19 cellular contexts compared by ENCODE assay signal in the genomic region with DNA sequence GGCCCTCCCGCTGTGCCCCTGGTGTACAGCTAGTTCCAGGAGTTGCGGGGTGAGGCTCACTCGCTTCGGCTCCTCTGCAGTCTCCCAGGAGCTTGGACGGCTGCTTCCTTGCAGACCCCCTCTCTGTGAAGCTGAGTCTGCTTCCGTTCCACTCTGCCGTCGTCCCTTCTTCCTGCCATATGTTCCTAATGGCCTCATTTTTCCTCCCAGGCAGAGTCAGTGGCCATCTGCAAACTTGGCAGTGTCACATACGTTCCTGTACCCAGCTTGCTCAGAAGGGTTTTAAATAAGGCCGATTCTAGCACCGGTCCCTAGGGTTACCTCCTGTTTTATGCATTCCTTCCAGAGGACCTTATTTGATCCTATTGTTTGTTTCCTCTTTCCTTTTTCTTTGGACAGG. TPM values are rescaled to one million over a fixed set of nuclear protein-coding genes. Genes with fewer than 3 reads are reported as not detected.
A peak's percentile ranks its signal among the peaks of the same experiment; 100 is the strongest.
DNase-seq lines count a peak whose midpoint lies in the region; ATAC-seq, FAIRE-seq and TF ChIP-seq lines count a peak whose summit lies in the region.
"Had no signal": no experiment of that assay in that cellular context is flagged by ENCODE, and none has a peak within 500 bp of the region (broad histone marks: within the 10 kb centered on the region; RNA-seq: fewer than 3 reads in every experiment).

No MANE protein-coding gene starts in this region.

- H3K9ac ChIP-seq in kidney (ENCODE audit: low read length in 2 of 2), result no peak overlapping the region

- no peaks in the 10 kb centered on the region for H3K27me3 ChIP-seq in vagina
- H3K27me3 ChIP-seq in PC-9 (ENCODE audit: insufficient read depth, low read depth), result no peaks in the 10 kb centered on the region

- H3K9me3 ChIP-seq in kidney (ENCODE audit: control insufficient read depth in 1 of 2, low read length in 2 of 2) (no peaks in the 10 kb centered on the region), vagina (no peaks in the 10 kb centered on the region), PC-9 (ENCODE audit: insufficient read depth, low read depth) (no peaks in the 10 kb centered on the region)
- H3K9me3 ChIP-seq: SJSA1 had no signal

- H2AFZ ChIP-seq in PC-9, result no peak overlapping the region

- no peaks in the 10 kb centered on the region for H3F3A ChIP-seq in PC-9 (ENCODE audit: insufficient read depth, low read depth)

- DNase-seq in NCI-H82 (lab: John Stamatoyannopoulos, UW), result peak; percentile 50
- no peak for DNase-seq in NCI-H82 treated with DMSO at 0.1 percent for 48 hours (lab: John Stamatoyannopoulos, UW; ENCODE audit: unreplicated experiment)
- DNase-seq in kidney, result peak; percentile 35
- no peak for DNase-seq in vagina (ENCODE audit: extremely low spot score in 2 of 2)
- DNase-seq in HTR-8/SVneo (ENCODE audit: insufficient read length, low spot score), result no peak
- DNase-seq in PC-9, result no peak
- no peak for DNase-seq in DMS53 treated with DMSO at 0.1 percent for 48 hours (lab: John Stamatoyannopoulos, UW; ENCODE audit: unreplicated experiment)
- DNase-seq: HCEC 1CT, Karpas-422, NCI-H1417 treated with DMSO at 0.1 percent for 48 hours, NCI-H2029, NCI-H510A had no signal

- H3K4me2 ChIP-seq in PC-9, result no peak overlapping the region
- H3K4me2 ChIP-seq: GM23338 had no signal

- H3K9me2 ChIP-seq in PC-9 (ENCODE audit: insufficient read depth), result no peaks in the 10 kb centered on the region

- ATAC-seq in SK-N-SH treated with all-trans-retinoic acid at 6 μM for 48 hours, result peak; percentile 25; the same call in 1 of the 3 replicates
- ATAC-seq: GM12878, GM23338 had no signal

- H3K4me1 ChIP-seq in kidney (ENCODE audit: control insufficient read depth in 1 of 2, insufficient read depth in 1 of 2, low read depth in 1 of 2, low read length in 2 of 2) (no peaks in the 10 kb centered on the region), vagina (no peaks in the 10 kb centered on the region), PC-9 (replicated peaks; ENCODE audit: insufficient read depth) (no peaks in the 10 kb centered on the region)
- H3K4me1 ChIP-seq: SJSA1 had no signal

- H3K4me3 ChIP-seq in kidney (ENCODE audit: low read length in 2 of 2) (no peak overlapping the region), vagina (no peak overlapping the region), PC-9 (no peak overlapping the region)
- H3K4me3 ChIP-seq: GM12878, GM23338, SJSA1 had no signal

- POLR2A ChIA-PET in PC-9 (lab: Charles Lee; ENCODE audit: unreplicated experiment), result no interaction called here

- no peaks in the 10 kb centered on the region for H4K20me1 ChIP-seq in PC-9 (ENCODE audit: insufficient read depth)

- CTCF ChIA-PET in PC-9 (lab: Charles Lee), result no interaction called here

- intact Hi-C loops in kidney (cut with DNase I) (no loop called here), vagina (cut with DNase I) (no loop called here), PC-9 (cut with micrococcal nuclease; ENCODE audit: unreplicated experiment) (no loop called here)

- H3K27ac ChIP-seq in kidney (ENCODE audit: low read depth in 2 of 2, low read length in 2 of 2) (no peak overlapping the region), vagina (no peak overlapping the region), PC-9 (no peak overlapping the region)
- H3K27ac ChIP-seq: 22Rv1, SJSA1 had no signal

- no peaks in the 10 kb centered on the region for H3K79me2 ChIP-seq in PC-9 (ENCODE audit: low read depth)

- no peak for TF ChIP-seq CTCF in kidney (IDR thresholded peaks at IDR 0.05; ENCODE audit: borderline replicate concordance, extremely low read depth, insufficient read depth)
- TF ChIP-seq CTCF in vagina (IDR thresholded peaks at IDR 0.05), result no peak
- no peak for TF ChIP-seq CTCF in PC-9 (conservative IDR thresholded peaks at IDR 0.05)

- H3K36me3 ChIP-seq in kidney (ENCODE audit: control insufficient read depth in 1 of 2, insufficient read depth in 2 of 2, low read length in 2 of 2) (no peaks in the 10 kb centered on the region), vagina (no peaks in the 10 kb centered on the region), PC-9 (ENCODE audit: low read depth) (no peaks in the 10 kb centered on the region)
- H3K36me3 ChIP-seq: SJSA1 had no signal

- no TSS peak for BruUV-seq in PC-9 (replicated peaks; lab: Mats Ljungman, UMichigan)

- no peak for FAIRE-seq in kidney (lab: Jason Lieb, UNC)
- no peak for FAIRE-seq in HTR-8/SVneo (lab: Jason Lieb, UNC)
- FAIRE-seq: GM12878, GM19239 had no signal

- no peak for TF ChIP-seq POLR2A in vagina (IDR thresholded peaks at IDR 0.05)

TF ChIP-seq in SK-N-SH treated with all-trans-retinoic acid at 6 μM for 48 hours, 23 proteins besides CTCF, POLR2A, EP300 and RAD21:
- TF ChIP-seq ZFP3 (CRISPR knock-in tag; IDR thresholded peaks at IDR 0.05), result no peak
- no peak for TF ChIP-seq ZNF8 (CRISPR knock-in tag; IDR thresholded peaks at IDR 0.05)
- no peak for TF ChIP-seq ZNF70 (CRISPR knock-in tag; IDR thresholded peaks at IDR 0.05)
- TF ChIP-seq TCF4 (CRISPR knock-in tag; IDR thresholded peaks at IDR 0.05; ENCODE audit: borderline replicate concordance), result peak; percentile 46; the same call in 1 of the 2 replicates
- no peak for TF ChIP-seq TSHZ2 (CRISPR knock-in tag; IDR thresholded peaks at IDR 0.05)
- TF ChIP-seq, protein P1, sequence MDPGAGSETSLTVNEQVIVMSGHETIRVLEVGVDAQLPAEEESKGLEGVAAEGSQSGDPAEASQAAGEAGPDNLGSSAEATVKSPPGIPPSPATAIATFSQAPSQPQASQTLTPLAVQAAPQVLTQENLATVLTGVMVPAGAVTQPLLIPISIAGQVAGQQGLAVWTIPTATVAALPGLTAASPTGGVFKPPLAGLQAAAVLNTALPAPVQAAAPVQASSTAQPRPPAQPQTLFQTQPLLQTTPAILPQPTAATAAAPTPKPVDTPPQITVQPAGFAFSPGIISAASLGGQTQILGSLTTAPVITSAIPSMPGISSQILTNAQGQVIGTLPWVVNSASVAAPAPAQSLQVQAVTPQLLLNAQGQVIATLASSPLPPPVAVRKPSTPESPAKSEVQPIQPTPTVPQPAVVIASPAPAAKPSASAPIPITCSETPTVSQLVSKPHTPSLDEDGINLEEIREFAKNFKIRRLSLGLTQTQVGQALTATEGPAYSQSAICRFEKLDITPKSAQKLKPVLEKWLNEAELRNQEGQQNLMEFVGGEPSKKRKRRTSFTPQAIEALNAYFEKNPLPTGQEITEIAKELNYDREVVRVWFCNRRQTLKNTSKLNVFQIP (CRISPR knock-in tag; IDR thresholded peaks at IDR 0.05; ENCODE audit: borderline replicate concordance, low read depth), result no peak
- no peak for TF ChIP-seq BACH2 (CRISPR knock-in tag; IDR thresholded peaks at IDR 0.05; ENCODE audit: borderline replicate concordance)

RNA-seq across cellular contexts. Expression of gene ACTL8, which starts 21.3 kb away (rescaled TPM):
- total RNA-seq in kidney, result not detected
- polyA plus RNA-seq in kidney (ENCODE audit: insufficient read depth, low read depth, low replicate concordance), result not detected
- not detected for total RNA-seq in vagina
- 0.55 and 0.68 TPM in 2 replicates for total RNA-seq in PC-9 (2021)
- total RNA-seq: GM12878, SJSA1 had no signal
- polyA plus RNA-seq: IgD-negative memory B cell had no signal

Comparison
In these comparisons a context has a peak if more than half of its experiments do, and no peak if none do; other contexts are left out.
1. DNase-seq: peak in NCI-H82 (single experiment) and kidney (single experiment); none in NCI-H82 treated with DMSO at 0.1 percent for 48 hours (single experiment), vagina (0 of 2), HTR-8/SVneo (single experiment), PC-9 (0 of 2) and DMS53 treated with DMSO at 0.1 percent for 48 hours (single experiment).